In genomic region chr16:89565506-89566372, GRCh38 we compare ENCODE assay signal across 1 cellular context.
TF ChIP-seq lines count a peak whose summit lies in the region.

No MANE protein-coding gene starts in this region.

TF ChIP-seq in HepG2, 621 proteins besides CTCF, POLR2A, EP300 and RAD21 (continued from another document):
- TF ChIP-seq ZBTB26 (CRISPR knock-in tag; IDR thresholded peaks at IDR 0.05; ENCODE audit: borderline replicate concordance) = peak; percentile 55; the same call in 1 of the 2 replicates
- TF ChIP-seq ZKSCAN8 (CRISPR knock-in tag; IDR thresholded peaks at IDR 0.05; ENCODE audit: borderline replicate concordance) = no peak
- no peak for TF ChIP-seq DPF2 (CRISPR knock-in tag; IDR thresholded peaks at IDR 0.05; ENCODE audit: borderline replicate concordance, low read depth)
- TF ChIP-seq NR3C1 (CRISPR knock-in tag; IDR thresholded peaks at IDR 0.05) = no peak
- no peak for TF ChIP-seq ZNF282 (IDR thresholded peaks at IDR 0.05; ENCODE audit: partially characterized antibody)
- no peak for TF ChIP-seq ZNF101 (CRISPR knock-in tag; IDR thresholded peaks at IDR 0.05; ENCODE audit: borderline replicate concordance, low read depth)
- TF ChIP-seq MTA3 (CRISPR knock-in tag; IDR thresholded peaks at IDR 0.05) = no peak
- no peak for TF ChIP-seq ZNF510 (CRISPR knock-in tag; IDR thresholded peaks at IDR 0.05; ENCODE audit: low read depth)
- peak; percentile 72 for TF ChIP-seq ZMYM3 (CRISPR knock-in tag; IDR thresholded peaks at IDR 0.05)
- peak; percentile 92; the same call in 1 of the 2 replicates for TF ChIP-seq FIP1L1 (IDR thresholded peaks at IDR 0.05; ENCODE audit: borderline replicate concordance, insufficient read depth, low read depth, low read length)
- TF ChIP-seq, protein P1, sequence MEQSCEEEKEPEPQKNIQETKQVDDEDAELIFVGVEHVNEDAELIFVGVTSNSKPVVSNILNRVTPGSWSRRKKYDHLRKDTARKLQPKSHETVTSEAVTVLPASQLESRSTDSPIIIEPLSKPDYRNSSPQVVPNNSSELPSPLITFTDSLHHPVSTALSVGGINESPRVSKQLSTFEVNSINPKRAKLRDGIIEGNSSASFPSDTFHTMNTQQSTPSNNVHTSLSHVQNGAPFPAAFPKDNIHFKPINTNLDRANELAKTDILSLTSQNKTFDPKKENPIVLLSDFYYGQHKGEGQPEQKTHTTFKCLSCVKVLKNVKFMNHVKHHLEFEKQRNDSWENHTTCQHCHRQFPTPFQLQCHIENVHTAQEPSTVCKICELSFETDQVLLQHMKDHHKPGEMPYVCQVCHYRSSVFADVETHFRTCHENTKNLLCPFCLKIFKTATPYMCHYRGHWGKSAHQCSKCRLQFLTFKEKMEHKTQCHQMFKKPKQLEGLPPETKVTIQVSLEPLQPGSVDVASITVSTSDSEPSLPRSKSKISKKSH (CRISPR knock-in tag; IDR thresholded peaks at IDR 0.05; ENCODE audit: borderline replicate concordance) = peak; percentile 95
- TF ChIP-seq, protein P2, sequence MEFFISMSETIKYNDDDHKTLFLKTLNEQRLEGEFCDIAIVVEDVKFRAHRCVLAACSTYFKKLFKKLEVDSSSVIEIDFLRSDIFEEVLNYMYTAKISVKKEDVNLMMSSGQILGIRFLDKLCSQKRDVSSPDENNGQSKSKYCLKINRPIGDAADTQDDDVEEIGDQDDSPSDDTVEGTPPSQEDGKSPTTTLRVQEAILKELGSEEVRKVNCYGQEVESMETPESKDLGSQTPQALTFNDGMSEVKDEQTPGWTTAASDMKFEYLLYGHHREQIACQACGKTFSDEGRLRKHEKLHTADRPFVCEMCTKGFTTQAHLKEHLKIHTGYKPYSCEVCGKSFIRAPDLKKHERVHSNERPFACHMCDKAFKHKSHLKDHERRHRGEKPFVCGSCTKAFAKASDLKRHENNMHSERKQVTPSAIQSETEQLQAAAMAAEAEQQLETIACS (CRISPR knock-in tag; IDR thresholded peaks at IDR 0.05) = 0 out of 2 replicates have a peak, but pooled peaks have one; percentile 27
- 0 out of 2 replicates have a peak, but pooled peaks have one; percentile 17 for TF ChIP-seq PITX1 (CRISPR knock-in tag; IDR thresholded peaks at IDR 0.05)
- no peak for TF ChIP-seq U2AF2 (IDR thresholded peaks at IDR 0.05; ENCODE audit: low read depth, low read length)
- peak; percentile 81; the same call in 1 of the 2 replicates for TF ChIP-seq ZFP41 (CRISPR knock-in tag; IDR thresholded peaks at IDR 0.05; ENCODE audit: borderline replicate concordance)
- TF ChIP-seq KIAA2018 (CRISPR knock-in tag; IDR thresholded peaks at IDR 0.05; ENCODE audit: borderline replicate concordance) = no peak
- no peak for TF ChIP-seq TBX3 (IDR thresholded peaks at IDR 0.05; ENCODE audit: borderline replicate concordance)
- TF ChIP-seq GLI4 (CRISPR knock-in tag; IDR thresholded peaks at IDR 0.05; ENCODE audit: borderline replicate concordance) = no peak
- TF ChIP-seq KDM4B (CRISPR knock-in tag; IDR thresholded peaks at IDR 0.05) = peak; percentile 20; the same call in 1 of the 2 replicates
- TF ChIP-seq ZNF431 (CRISPR knock-in tag; IDR thresholded peaks at IDR 0.05; ENCODE audit: borderline replicate concordance, low read depth) = peak; percentile 86; the same call in 1 of the 2 replicates
- TF ChIP-seq MLXIP (CRISPR knock-in tag; IDR thresholded peaks at IDR 0.05; ENCODE audit: borderline replicate concordance) = peak; percentile 75; the same call in 1 of the 2 replicates
- no peak for TF ChIP-seq SP140L (CRISPR knock-in tag; IDR thresholded peaks at IDR 0.05; ENCODE audit: borderline replicate concordance)
- peak; percentile 58 for TF ChIP-seq HNRNPLL (IDR thresholded peaks at IDR 0.05; ENCODE audit: low read depth, low read length, poor library complexity, severe bottlenecking)
- no peak; the same call in 1 of the 2 replicates for TF ChIP-seq ZNF589 (CRISPR knock-in tag; conservative IDR thresholded peaks at IDR 0.05)
- TF ChIP-seq SOX6 (IDR thresholded peaks at IDR 0.05) = no peak
- TF ChIP-seq SOX6 (CRISPR knock-in tag; IDR thresholded peaks at IDR 0.05) = 0 out of 2 replicates have a peak, but pooled peaks have one; percentile 26
- TF ChIP-seq SALL2 (CRISPR knock-in tag; IDR thresholded peaks at IDR 0.05) = 0 out of 2 replicates have a peak, but pooled peaks have one; percentile 62
- peak; percentile 51; the same call in 1 of the 2 replicates for TF ChIP-seq HES4 (CRISPR knock-in tag; IDR thresholded peaks at IDR 0.05; ENCODE audit: borderline replicate concordance)
- 0 out of 2 replicates have a peak, but pooled peaks have one; percentile 38 for TF ChIP-seq KDM3A (CRISPR knock-in tag; IDR thresholded peaks at IDR 0.05; ENCODE audit: low read depth)
- no peak for TF ChIP-seq PAWR (CRISPR knock-in tag; IDR thresholded peaks at IDR 0.05; ENCODE audit: borderline replicate concordance)
- no peak for TF ChIP-seq ZNF556 (CRISPR knock-in tag; IDR thresholded peaks at IDR 0.05; ENCODE audit: borderline replicate concordance)
- peak; percentile 70; the same call in 1 of the 2 replicates for TF ChIP-seq ZFP91 (CRISPR knock-in tag; IDR thresholded peaks at IDR 0.05; ENCODE audit: borderline replicate concordance)
- peak; percentile 97 for TF ChIP-seq HNRNPL (IDR thresholded peaks at IDR 0.05; ENCODE audit: low read depth, low read length)
- TF ChIP-seq BCL6 (CRISPR knock-in tag; IDR thresholded peaks at IDR 0.05) = no peak
- TF ChIP-seq ZNF549 (CRISPR knock-in tag; IDR thresholded peaks at IDR 0.05) = 0 out of 2 replicates have a peak, but pooled peaks have one; percentile 45
- TF ChIP-seq ZNF724P (CRISPR knock-in tag; IDR thresholded peaks at IDR 0.05; ENCODE audit: borderline replicate concordance) = no peak
- TF ChIP-seq HCFC1 (IDR thresholded peaks at IDR 0.05; ENCODE audit: low read depth, low read length) = no peak
- peak; percentile 78; the same call in 1 of the 2 replicates for TF ChIP-seq ZC3H4 (CRISPR knock-in tag; IDR thresholded peaks at IDR 0.05; ENCODE audit: borderline replicate concordance)
- TF ChIP-seq, protein P3, sequence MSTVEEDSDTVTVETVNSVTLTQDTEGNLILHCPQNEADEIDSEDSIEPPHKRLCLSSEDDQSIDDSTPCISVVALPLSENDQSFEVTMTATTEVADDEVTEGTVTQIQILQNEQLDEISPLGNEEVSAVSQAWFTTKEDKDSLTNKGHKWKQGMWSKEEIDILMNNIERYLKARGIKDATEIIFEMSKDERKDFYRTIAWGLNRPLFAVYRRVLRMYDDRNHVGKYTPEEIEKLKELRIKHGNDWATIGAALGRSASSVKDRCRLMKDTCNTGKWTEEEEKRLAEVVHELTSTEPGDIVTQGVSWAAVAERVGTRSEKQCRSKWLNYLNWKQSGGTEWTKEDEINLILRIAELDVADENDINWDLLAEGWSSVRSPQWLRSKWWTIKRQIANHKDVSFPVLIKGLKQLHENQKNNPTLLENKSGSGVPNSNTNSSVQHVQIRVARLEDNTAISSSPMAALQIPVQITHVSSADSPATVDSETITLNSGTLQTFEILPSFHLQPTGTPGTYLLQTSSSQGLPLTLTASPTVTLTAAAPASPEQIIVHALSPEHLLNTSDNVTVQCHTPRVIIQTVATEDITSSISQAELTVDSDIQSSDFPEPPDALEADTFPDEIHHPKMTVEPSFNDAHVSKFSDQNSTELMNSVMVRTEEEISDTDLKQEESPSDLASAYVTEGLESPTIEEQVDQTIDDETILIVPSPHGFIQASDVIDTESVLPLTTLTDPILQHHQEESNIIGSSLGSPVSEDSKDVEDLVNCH (CRISPR knock-in tag; IDR thresholded peaks at IDR 0.05) = peak; percentile 84; the same call in 1 of the 2 replicates
